26 cellular contexts compared by ENCODE assay signal in the genomic region with DNA sequence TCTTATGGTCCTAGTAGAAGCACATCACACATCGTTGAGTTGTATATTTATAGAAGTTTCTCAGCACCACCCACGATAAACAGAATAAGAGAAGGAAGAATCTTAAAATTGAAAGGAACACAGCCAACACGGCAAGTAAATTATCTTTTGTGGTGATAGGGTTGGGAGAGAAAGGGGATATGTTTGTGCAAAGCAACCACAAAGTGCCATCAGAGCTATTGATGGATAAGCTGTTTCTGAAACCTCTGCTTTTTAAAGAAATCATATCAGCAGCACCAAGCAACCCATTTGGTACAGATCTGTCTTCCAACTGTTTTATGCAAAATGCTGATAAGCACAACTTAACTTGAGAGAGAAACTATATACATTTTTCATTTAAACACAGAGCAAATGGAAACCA.
"Had no signal": no experiment of that assay in that cellular context is flagged by ENCODE, and none has a peak within 500 bp of the region (broad histone marks: within the 10 kb centered on the region; RNA-seq: fewer than 3 reads in every experiment).

No MANE protein-coding gene starts in this region.

- H3K4me1 Mint-ChIP-seq: activated CD4-positive, alpha-beta T cell treated with anti-CD3 and anti-CD28 coated beads, Interleukin-2, amount 10 ng/mL, durations not matched to agents 24 days and 14 days; activated naive CD8-positive, alpha-beta T cell treated with anti-CD3 and anti-CD28 coated beads, Interleukin-2, amount 50 U/mL, for 24 hours; WTC11 had no signal

- H3K9me3 Mint-ChIP-seq: activated CD4-positive, alpha-beta T cell treated with anti-CD3 and anti-CD28 coated beads, Interleukin-2, amount 10 ng/mL, durations not matched to agents 24 days and 14 days; activated naive CD4-positive, alpha-beta T cell treated with anti-CD3 and anti-CD28 coated beads, Interleukin-2, amount 50 U/mL, for 72 hours; T-helper 1 cell treated with Interleukin-12 subunit alpha and Interleukin-12 subunit beta and Interleukin-4 antibody, amounts not matched to agents 30 μg/mL and 1 μg/mL, for 36 hours; WTC11 had no signal

- H3K9me3 ChIP-seq: MG63 had no signal

- ATAC-seq: activated naive CD4-positive, alpha-beta T cell treated with anti-CD3 and anti-CD28 coated beads, Interleukin-2, amount 50 U/mL, for 72 hours; activated naive CD8-positive, alpha-beta T cell treated with anti-CD3 and anti-CD28 coated beads, Interleukin-2, amount 50 U/mL, for 24 hours; activated T-cell treated with anti-CD3 and anti-CD28 coated beads, Interleukin-2, amount 50 U/mL, for 4 hours; PC-3; WTC11 had no signal

- H3K27ac Mint-ChIP-seq: activated CD4-positive, alpha-beta T cell treated with anti-CD3 and anti-CD28 coated beads, Interleukin-2, amount 10 ng/mL, durations not matched to agents 24 days and 14 days; activated naive CD4-positive, alpha-beta T cell treated with anti-CD3 and anti-CD28 coated beads, Interleukin-2, amount 50 U/mL, for 72 hours; activated naive CD8-positive, alpha-beta T cell treated with anti-CD3 and anti-CD28 coated beads, Interleukin-2, amount 50 U/mL, for 24 hours; T-helper 1 cell treated with Interleukin-12 subunit alpha and Interleukin-12 subunit beta and Interleukin-4 antibody, amounts not matched to agents 30 μg/mL and 1 μg/mL, for 36 hours; WTC11 had no signal

- DNase-seq: activated CD4-positive, alpha-beta T cell treated with anti-CD3 and anti-CD28 coated beads, Interleukin-2, amount 10 ng/mL, durations not matched to agents 24 days and 14 days; activated CD4-positive, alpha-beta T cell treated with anti-CD3 and anti-CD28 coated beads, Interleukin-2, amount 50 U/mL, for 48 hours; activated CD4-positive, CD25-positive, alpha-beta regulatory T cell treated with anti-CD3 and anti-CD28 coated beads, Interleukin-2, amount 50 U/mL, for 72 hours; activated CD8-positive, alpha-beta memory T cell treated with anti-CD3 and anti-CD28 coated beads for 24 hours; activated effector memory CD4-positive, alpha-beta T cell treated with anti-CD3 and anti-CD28 coated beads, Interleukin-2, amount 50 U/mL, for 16 hours; activated naive CD4-positive, alpha-beta T cell treated with Interleukin-2 at 50 U/mL for 16 hours; activated naive CD8-positive, alpha-beta T cell treated with anti-CD3 and anti-CD28 coated beads, Interleukin-2, amount 50 U/mL, for 24 hours; activated T-cell treated with anti-CD3 and anti-CD28 coated beads, Interleukin-2, amount 50 U/mL, for 4 hours; amygdala; cerebellar nuclear complex; KG1; MG63; MV-4-11; NCI-H1092 treated with DMSO at 0.1 percent for 48 hours; NCI-H1417 treated with DMSO at 0.1 percent for 48 hours; NCI-H1694; NCI-H2081; NCI-H510A treated with DMSO at 0.1 percent for 48 hours; NCI-H69; NK-92 treated with Interleukin-12 subunit alpha and Interleukin-12 subunit beta, amount 100 ng/mL, for 24 hours; PC-3; SHP77 had no signal

- H3K36me3 Mint-ChIP-seq: activated naive CD4-positive, alpha-beta T cell treated with anti-CD3 and anti-CD28 coated beads, Interleukin-2, amount 50 U/mL, for 72 hours; WTC11 had no signal

- H3K27me3 Mint-ChIP-seq: activated CD4-positive, alpha-beta T cell treated with anti-CD3 and anti-CD28 coated beads, Interleukin-2, amount 10 ng/mL, durations not matched to agents 24 days and 14 days; activated naive CD8-positive, alpha-beta T cell treated with anti-CD3 and anti-CD28 coated beads, Interleukin-2, amount 50 U/mL, for 24 hours had no signal

- FAIRE-seq: RCC 7860 had no signal

- H3K4me3 Mint-ChIP-seq: activated CD4-positive, alpha-beta T cell treated with anti-CD3 and anti-CD28 coated beads, Interleukin-2, amount 10 ng/mL, durations not matched to agents 24 days and 14 days; activated naive CD8-positive, alpha-beta T cell treated with anti-CD3 and anti-CD28 coated beads, Interleukin-2, amount 50 U/mL, for 24 hours; activated T-cell treated with anti-CD3 and anti-CD28 coated beads, Interleukin-2, amount 50 U/mL, for 4 hours; T-helper 1 cell treated with Interleukin-12 subunit alpha and Interleukin-12 subunit beta and Interleukin-4 antibody, amounts not matched to agents 30 μg/mL and 1 μg/mL, for 36 hours; WTC11 had no signal

- H3K27me3 ChIP-seq: MG63 had no signal

- H3K36me3 ChIP-seq: MG63 had no signal

- H3K4me3 ChIP-seq: MG63 had no signal
